ENCODE assay signal across 27 cellular contexts in genomic region chr1:182641561-182641960, GRCh38. TPM values are rescaled to one million over a fixed set of nuclear protein-coding genes. Genes with fewer than 3 reads are reported as not detected.
A peak's percentile ranks its signal among the peaks of the same experiment; 100 is the strongest.
DNase-seq lines count a peak whose midpoint lies in the region; ATAC-seq and TF ChIP-seq lines count a peak whose summit lies in the region.
"Had no signal": no experiment of that assay in that cellular context is flagged by ENCODE, and none has a peak within 500 bp of the region (broad histone marks: within the 10 kb centered on the region; RNA-seq: fewer than 3 reads in every experiment).

No MANE protein-coding gene starts in this region.

- H3K9me3 Mint-ChIP-seq in central memory CD8-positive, alpha-beta T cell = no peaks in the 10 kb centered on the region
- H3K9me3 Mint-ChIP-seq: CD4-positive, alpha-beta memory T cell had no signal

- no peak overlapping the region for H3K4me3 Mint-ChIP-seq in central memory CD8-positive, alpha-beta T cell
- H3K4me3 Mint-ChIP-seq: CD4-positive, alpha-beta memory T cell; T-helper 17 cell had no signal

- H3K4me3 ChIP-seq in MM.1S (ENCODE audit: low read length) = no peak overlapping the region
- H3K4me3 ChIP-seq in prostate gland = no peak overlapping the region
- H3K4me3 ChIP-seq: BLaER1 treated with 17β-estradiol and CSF1 and Interleukin-3, amounts not matched to agents 10 nM and 100 nM; SK-N-MC had no signal

- no peaks in the 10 kb centered on the region for H4K20me1 ChIP-seq in MM.1S (ENCODE audit: insufficient read depth, low read length)
- H4K20me1 ChIP-seq: BLaER1 treated with 17β-estradiol and CSF1 and Interleukin-3, amounts not matched to agents 10 nM and 100 nM had no signal

- no peak overlapping the region for H3K4me2 ChIP-seq in MM.1S (ENCODE audit: low read depth, low read length)
- H3K4me2 ChIP-seq: BLaER1 treated with 17β-estradiol and CSF1 and Interleukin-3, amounts not matched to agents 10 nM and 100 nM had no signal

- H3F3A ChIP-seq in MM.1S (ENCODE audit: insufficient read depth, low read length) = no peaks in the 10 kb centered on the region

- H3K9ac ChIP-seq in MM.1S (ENCODE audit: low read length) = no peak overlapping the region
- H3K9ac ChIP-seq: BLaER1 treated with 17β-estradiol and CSF1 and Interleukin-3, amounts not matched to agents 10 nM and 100 nM had no signal

- H2AFZ ChIP-seq in MM.1S (ENCODE audit: low read length) = no peak overlapping the region

- WGBS in prostate gland = 66% methylated on average over 5 of the region's 5 CpGs

- H3K79me2 ChIP-seq in MM.1S (ENCODE audit: low read length) = no peaks in the 10 kb centered on the region

- H3K27me3 ChIP-seq in MM.1S (replicated peaks; ENCODE audit: insufficient read depth, low read length) (no peaks in the 10 kb centered on the region), prostate gland (replicated peaks; ENCODE audit: insufficient read depth) (no peaks in the 10 kb centered on the region)
- H3K27me3 ChIP-seq: BLaER1 treated with 17β-estradiol and CSF1 and Interleukin-3, amounts not matched to agents 10 nM and 100 nM had no signal

- in situ Hi-C loops in GM13977 (cut with MboI; ENCODE audit: low pct_unique_long_range_greater_than_20kb, low sequenced_read_pairs, unreplicated experiment) = no loop called here

- TF ChIP-seq CTCF in MM.1S (IDR thresholded peaks at IDR 0.05; ENCODE audit: low read length) (no peak), prostate gland (IDR thresholded peaks at IDR 0.05) (no peak), GM13977 (IDR thresholded peaks at IDR 0.05; ENCODE audit: extremely low read depth, insufficient read depth, missing control alignments) (no peak)

- no peaks in the 10 kb centered on the region for H3K36me3 ChIP-seq in MM.1S (replicated peaks; ENCODE audit: insufficient read depth, low read length)
- H3K36me3 ChIP-seq in prostate gland = no peaks in the 10 kb centered on the region
- H3K36me3 ChIP-seq: BLaER1 treated with 17β-estradiol and CSF1 and Interleukin-3, amounts not matched to agents 10 nM and 100 nM had no signal

- H3K9me2 ChIP-seq in MM.1S (replicated peaks; ENCODE audit: insufficient read depth, low read length) = no peaks in the 10 kb centered on the region

- no peak overlapping the region for H3K27ac ChIP-seq in MM.1S (ENCODE audit: low read length)
- no peak overlapping the region for H3K27ac ChIP-seq in prostate gland
- H3K27ac ChIP-seq: BLaER1 treated with 17β-estradiol and CSF1 and Interleukin-3, amounts not matched to agents 10 nM and 100 nM; HL-60; RWPE1; SK-N-MC had no signal

- H3K4me1 Mint-ChIP-seq in central memory CD8-positive, alpha-beta T cell = no peaks in the 10 kb centered on the region
- H3K4me1 Mint-ChIP-seq: CD4-positive, alpha-beta memory T cell had no signal

- peak; percentile 56 for DNase-seq in NCI-H345 (lab: John Stamatoyannopoulos, UW)
- DNase-seq in NCI-H345 treated with DMSO at 0.1 percent for 48 hours (lab: John Stamatoyannopoulos, UW; ENCODE audit: unreplicated experiment) = no peak
- DNase-seq in MM.1S = peak; percentile 2
- DNase-seq in central memory CD8-positive, alpha-beta T cell (ENCODE audit: low spot score in 2 of 2) = no peak
- DNase-seq in prostate gland (ENCODE audit: low spot score) = peak; percentile 14
- DNase-seq in GM13977 (ENCODE audit: low spot score) = no peak
- DNase-seq: 8988T; Caco-2; CD4-positive, alpha-beta memory T cell; DMS 273 treated with DMSO at 0.1 percent for 48 hours; KG1; NCI-H1105 treated with DMSO at 0.1 percent for 48 hours; NCI-H1694 treated with DMSO at 0.1 percent for 48 hours; NCI-H2081 treated with DMSO at 0.1 percent for 48 hours; NCI-H2227 treated with DMSO at 0.1 percent for 48 hours; NCI-H526; NK-92 treated with Interleukin-12 subunit alpha and Interleukin-12 subunit beta, amount 100 ng/mL, for 24 hours; SHP77 treated with DMSO at 0.1 percent for 48 hours; SW 1271; T-helper 17 cell had no signal

- ATAC-seq in central memory CD8-positive, alpha-beta T cell (replicated peaks; ENCODE audit: extremely low read depth, poor library complexity, severe bottlenecking) = no peak
- ATAC-seq in HG03571 (IDR thresholded peaks at IDR 0.05; ENCODE audit: unreplicated experiment) = no peak
- ATAC-seq: T-helper 17 cell had no signal

- H3K9me3 ChIP-seq in MM.1S (replicated peaks; ENCODE audit: insufficient read depth, low read length) = no peaks in the 10 kb centered on the region
- H3K9me3 ChIP-seq in prostate gland = no peaks in the 10 kb centered on the region
- H3K9me3 ChIP-seq: BLaER1 treated with 17β-estradiol and CSF1 and Interleukin-3, amounts not matched to agents 10 nM and 100 nM; Caco-2 had no signal

- H3K36me3 Mint-ChIP-seq in central memory CD8-positive, alpha-beta T cell (ENCODE audit: insufficient read depth) = peaks cover 3% of the 10 kb centered on the region
- H3K36me3 Mint-ChIP-seq: CD4-positive, alpha-beta memory T cell had no signal

- TF ChIP-seq POLR2A in prostate gland (IDR thresholded peaks at IDR 0.05) = no peak

- peaks cover 32% of the 10 kb centered on the region for H3K27me3 Mint-ChIP-seq in central memory CD8-positive, alpha-beta T cell

- H3K27ac Mint-ChIP-seq in central memory CD8-positive, alpha-beta T cell (ENCODE audit: low read depth) = peak overlapping the region; percentile 56
- H3K27ac Mint-ChIP-seq: T-helper 17 cell had no signal

- H3K4me1 ChIP-seq in MM.1S (ENCODE audit: low read length) (no peaks in the 10 kb centered on the region), prostate gland (replicated peaks) (no peaks in the 10 kb centered on the region)
- H3K4me1 ChIP-seq: Caco-2 had no signal

- intact Hi-C loops in prostate gland (cut with DNase I) = no loop called here

RNA-seq across cellular contexts. Expression of gene RGS16, which starts 37.4 kb away (rescaled TPM):
- total RNA-seq in prostate gland = 1 to 10 TPM; 1.5 to 1.9 TPM
- total RNA-seq: G401 had no signal

RNA-seq across cellular contexts. Expression of gene RGS8, which starts 42.8 kb away (rescaled TPM):
- total RNA-seq in prostate gland = 1 to 10 TPM in 1 of 2 donors, not detected in 1; 1.5 TPM
- total RNA-seq: Caco-2; CD4-positive, alpha-beta memory T cell; G401; HT-29; T-helper 17 cell had no signal

RNA-seq across cellular contexts. Expression of gene RNASEL, which starts 52.5 kb away (rescaled TPM):
- 10 to 100 TPM in 1 of 2 donors, 1 to 10 TPM in 1; 7.6 to 10.7 TPM for total RNA-seq in prostate gland
- total RNA-seq: G401 had no signal

Comparison
In these comparisons a context has a peak if more than half of its experiments do, and no peak if none do; other contexts are left out.
1. DNase-seq: peak in NCI-H345 (single experiment), MM.1S (single experiment) and prostate gland (single experiment); none in NCI-H345 treated with DMSO at 0.1 percent for 48 hours (single experiment), central memory CD8-positive, alpha-beta T cell (0 of 2) and GM13977 (single experiment).